8 cellular contexts compared by ENCODE assay signal in genomic region chr19:17948474-17948966, GRCh38. TPM values are rescaled to one million over a fixed set of nuclear protein-coding genes. Genes with fewer than 3 reads are reported as not detected.
DNase-seq lines count a peak whose midpoint lies in the region; ATAC-seq and TF ChIP-seq lines count a peak whose summit lies in the region.

No MANE protein-coding gene starts in this region.

- 3% methylated on average over 19 of the region's 21 CpGs for WGBS in suprapubic skin

- peaks cover 6% of the 10 kb centered on the region for H3K36me3 Mint-ChIP-seq in activated CD4-positive, alpha-beta T cell treated with anti-CD3 and anti-CD28 coated beads, Interleukin-2, amount 10 ng/mL, durations not matched to agents 24 days and 14 days (ENCODE audit: low read depth)
- no peaks in the 10 kb centered on the region for H3K36me3 Mint-ChIP-seq in glutamatergic neuron (ENCODE audit: unreplicated experiment)

- peak overlapping the region; percentile 72 for H3K4me3 Mint-ChIP-seq in activated CD4-positive, alpha-beta T cell treated with anti-CD3 and anti-CD28 coated beads, Interleukin-2, amount 10 ng/mL, durations not matched to agents 24 days and 14 days
- peak overlapping the region; percentile 91 for H3K4me3 Mint-ChIP-seq in glutamatergic neuron (ENCODE audit: unreplicated experiment)

- H3K27ac ChIP-seq in RWPE2 (ENCODE audit: poor library complexity, severe bottlenecking) (no peak overlapping the region), suprapubic skin (no peak overlapping the region)

- H3K4me3 ChIP-seq in RWPE2 (ENCODE audit: severe bottlenecking), result peak overlapping the region; percentile 42
- peak overlapping the region; percentile 75 for H3K4me3 ChIP-seq in suprapubic skin

- H3K4me1 ChIP-seq in RWPE2 (ENCODE audit: insufficient read depth, poor library complexity, severe bottlenecking), result no peaks in the 10 kb centered on the region
- peaks cover 66% of the 10 kb centered on the region for H3K4me1 ChIP-seq in suprapubic skin

- DNase-seq in activated CD4-positive, alpha-beta T cell treated with anti-CD3 and anti-CD28 coated beads, Interleukin-2, amount 10 ng/mL, durations not matched to agents 24 days and 14 days, result no peak
- no peak for DNase-seq in activated CD4-positive, alpha-beta T cell treated with anti-CD3 and anti-CD28 coated beads for 4 hours
- no peak for DNase-seq in RWPE2 (ENCODE audit: low spot score)
- peak; percentile 73 for DNase-seq in glutamatergic neuron
- DNase-seq in suprapubic skin (ENCODE audit: low spot score in 2 of 2), result no peak
- no peak for DNase-seq in NCI-H345 treated with DMSO at 0.1 percent for 48 hours (lab: John Stamatoyannopoulos, UW; ENCODE audit: unreplicated experiment)
- DNase-seq in inferior parietal cortex (ENCODE audit: extremely low spot score), result no peak
- no peak for DNase-seq in HuH-7 (ENCODE audit: low spot score)

- no peak for TF ChIP-seq POLR2A in suprapubic skin (IDR thresholded peaks at IDR 0.05)

- H3K27ac Mint-ChIP-seq in activated CD4-positive, alpha-beta T cell treated with anti-CD3 and anti-CD28 coated beads, Interleukin-2, amount 10 ng/mL, durations not matched to agents 24 days and 14 days, result peak overlapping the region; percentile 70
- H3K27ac Mint-ChIP-seq in glutamatergic neuron (ENCODE audit: unreplicated experiment), result peak overlapping the region; percentile 99

- TF ChIP-seq EP300 in suprapubic skin (IDR thresholded peaks at IDR 0.05), result no peak

- ATAC-seq in RWPE2 (ENCODE audit: low read depth), result no peak

- H3K4me1 Mint-ChIP-seq in activated CD4-positive, alpha-beta T cell treated with anti-CD3 and anti-CD28 coated beads, Interleukin-2, amount 10 ng/mL, durations not matched to agents 24 days and 14 days, result peaks cover 37% of the 10 kb centered on the region
- peaks cover 15% of the 10 kb centered on the region for H3K4me1 Mint-ChIP-seq in glutamatergic neuron (ENCODE audit: low read depth, unreplicated experiment)

- H3K9me3 Mint-ChIP-seq in activated CD4-positive, alpha-beta T cell treated with anti-CD3 and anti-CD28 coated beads, Interleukin-2, amount 10 ng/mL, durations not matched to agents 24 days and 14 days, result no peaks in the 10 kb centered on the region
- peaks cover 16% of the 10 kb centered on the region for H3K9me3 Mint-ChIP-seq in glutamatergic neuron (ENCODE audit: unreplicated experiment)

- H3K36me3 ChIP-seq in RWPE2 (ENCODE audit: low read depth) (0 out of 2 replicates have a peak, but pooled peaks cover 5% of the 10 kb centered on the region), suprapubic skin (peaks cover 2% of the 10 kb centered on the region)

- peaks cover 45% of the 10 kb centered on the region for H3K27me3 ChIP-seq in RWPE2 (ENCODE audit: insufficient read depth, poor library complexity, severe bottlenecking)
- peaks cover 50% of the 10 kb centered on the region for H3K27me3 ChIP-seq in suprapubic skin

- intact Hi-C loops in activated CD4-positive, alpha-beta T cell treated with anti-CD3 and anti-CD28 coated beads, Interleukin-2, amount 10 ng/mL, durations not matched to agents 24 days and 14 days (cut with micrococcal nuclease), result loop anchor here (2.0 kb wide), 2 partner anchors 16 to 204 kb away; partner anchors contain the start of genes CCDC124 and PIK3R2

- TF ChIP-seq CTCF in RWPE2 (IDR thresholded peaks at IDR 0.05; ENCODE audit: poor library complexity, severe bottlenecking), result no peak
- TF ChIP-seq CTCF in glutamatergic neuron (IDR thresholded peaks at IDR 0.05; ENCODE audit: partially characterized antibody, unreplicated experiment), result no peak
- no peak for TF ChIP-seq CTCF in suprapubic skin (IDR thresholded peaks at IDR 0.05)

- H3K9me3 ChIP-seq in RWPE2 (ENCODE audit: severe bottlenecking) (no peaks in the 10 kb centered on the region), suprapubic skin (no peaks in the 10 kb centered on the region)

- peaks cover 38% of the 10 kb centered on the region for H3K27me3 Mint-ChIP-seq in activated CD4-positive, alpha-beta T cell treated with anti-CD3 and anti-CD28 coated beads, Interleukin-2, amount 10 ng/mL, durations not matched to agents 24 days and 14 days
- peaks cover 28% of the 10 kb centered on the region for H3K27me3 Mint-ChIP-seq in glutamatergic neuron (ENCODE audit: unreplicated experiment)

RNA-seq across cellular contexts. Expression of gene CCDC124, which starts 15.7 kb away (rescaled TPM):
- 126 and 136 TPM in 2 replicates for total RNA-seq in activated CD4-positive, alpha-beta T cell treated with anti-CD3 and anti-CD28 coated beads, Interleukin-2, amount 10 ng/mL, durations not matched to agents 24 days and 14 days
- 87.9 TPM for total RNA-seq in glutamatergic neuron (ENCODE audit: unreplicated experiment)
- 10 to 100 TPM; 24.3 to 42.7 (median 33.1) TPM for total RNA-seq in suprapubic skin

RNA-seq across cellular contexts. Expression of gene KCNN1, which starts 18.4 kb away (rescaled TPM):
- total RNA-seq in activated CD4-positive, alpha-beta T cell treated with anti-CD3 and anti-CD28 coated beads, Interleukin-2, amount 10 ng/mL, durations not matched to agents 24 days and 14 days, result 0.62 TPM in 1 of 2 replicates, not detected in the other
- total RNA-seq in glutamatergic neuron (ENCODE audit: unreplicated experiment) (91.1 TPM), suprapubic skin (under 1 TPM in 2 of 4 donors, not detected in 2; 0.26 to 0.51 TPM)

RNA-seq across cellular contexts. Expression of gene ARRDC2, which starts 59.5 kb away (rescaled TPM):
- 41.3 and 41.7 TPM in 2 replicates for total RNA-seq in activated CD4-positive, alpha-beta T cell treated with anti-CD3 and anti-CD28 coated beads, Interleukin-2, amount 10 ng/mL, durations not matched to agents 24 days and 14 days
- total RNA-seq in glutamatergic neuron (ENCODE audit: unreplicated experiment) (4.0 TPM), suprapubic skin (10 to 100 TPM; 11.3 to 35.0 (median 28.5) TPM)

Comparison
In these comparisons a context has a peak if more than half of its experiments do, and no peak if none do; other contexts are left out.
1. RNA of gene KCNN1, which starts 18.4 kb away (total RNA-seq): 91.1 TPM in glutamatergic neuron (single experiment); 0.62 TPM in activated CD4-positive, alpha-beta T cell treated with anti-CD3 and anti-CD28 coated beads, Interleukin-2, amount 10 ng/mL, durations not matched to agents 24 days and 14 days and 0.26 to 0.51 TPM in suprapubic skin; every median in the first group is over 10 times any median in the second.